ENCODE assay signal across 1 cellular context in the genomic region with DNA sequence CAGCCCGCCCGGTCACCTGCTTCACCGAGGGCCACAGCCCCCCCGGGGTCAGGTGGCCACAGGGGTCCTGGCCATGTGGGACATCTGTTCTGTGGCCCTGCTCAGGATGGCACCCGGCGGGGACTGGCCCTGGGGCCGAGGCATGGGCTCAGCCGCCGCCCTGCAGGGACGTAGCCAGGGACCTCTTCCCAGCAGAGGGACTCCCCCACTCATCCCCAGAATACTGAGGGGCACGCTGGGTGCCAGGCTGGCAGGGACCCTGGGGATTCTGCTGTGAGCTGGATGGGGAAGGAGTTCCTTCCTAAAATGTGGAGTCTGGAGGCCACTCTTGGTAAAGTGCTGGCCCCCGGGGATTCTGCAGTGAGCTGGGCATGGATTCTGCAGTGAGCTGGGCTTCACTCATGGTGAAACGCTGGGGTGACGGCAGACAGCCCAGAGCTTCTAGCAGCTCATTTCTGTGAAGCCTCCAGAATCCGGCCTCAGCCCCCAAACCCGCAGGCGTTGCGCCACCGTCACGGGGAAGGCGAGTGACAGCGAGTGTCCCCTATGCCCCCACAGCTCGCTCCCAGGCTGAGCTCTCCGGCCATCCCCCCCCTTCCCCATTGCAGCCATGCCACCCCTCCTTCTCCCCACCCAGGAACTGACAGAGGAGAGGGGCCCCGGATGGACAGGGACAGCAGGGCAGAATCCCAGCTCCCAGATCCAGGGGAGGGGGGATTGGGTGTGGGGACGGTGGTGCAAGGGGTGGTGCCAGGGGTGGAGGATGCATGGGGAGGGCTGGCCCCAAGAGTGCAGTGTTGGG.
TF ChIP-seq lines count a peak whose summit lies in the region.

No MANE protein-coding gene starts in this region.

TF ChIP-seq in GM12878, 131 proteins besides CTCF, POLR2A, EP300 and RAD21:
- TF ChIP-seq FOXM1 (IDR thresholded peaks at IDR 0.05; ENCODE audit: low read depth, low read length) (no peak), NFIC (IDR thresholded peaks at IDR 0.05; ENCODE audit: low read depth, low read length) (no peak), PAX8 (IDR thresholded peaks at IDR 0.05) (no peak), HDGF (IDR thresholded peaks at IDR 0.05) (no peak), MYC (IDR thresholded peaks at IDR 0.05; ENCODE audit: insufficient read depth, insufficient read length, insufficient replicate concordance, low read length, severe bottlenecking) (no peak), PAX5 (IDR thresholded peaks at IDR 0.05; ENCODE audit: borderline replicate concordance, low read depth, low read length) (no peak), BHLHE40 (IDR thresholded peaks at IDR 0.05; ENCODE audit: borderline replicate concordance in 1 of 2, low read depth in 2 of 2, low read length in 1 of 2) (no peak), ZNF24 (IDR thresholded peaks at IDR 0.05) (no peak), POLR2AphosphoS2 (IDR thresholded peaks at IDR 0.05; ENCODE audit: low read depth, low read length) (no peak), STAT1 (conservative IDR thresholded peaks at IDR 0.05) (no peak), FOS (IDR thresholded peaks at IDR 0.05; ENCODE audit: borderline replicate concordance, extremely low read depth, insufficient read length) (no peak)
- TF ChIP-seq, protein P1, sequence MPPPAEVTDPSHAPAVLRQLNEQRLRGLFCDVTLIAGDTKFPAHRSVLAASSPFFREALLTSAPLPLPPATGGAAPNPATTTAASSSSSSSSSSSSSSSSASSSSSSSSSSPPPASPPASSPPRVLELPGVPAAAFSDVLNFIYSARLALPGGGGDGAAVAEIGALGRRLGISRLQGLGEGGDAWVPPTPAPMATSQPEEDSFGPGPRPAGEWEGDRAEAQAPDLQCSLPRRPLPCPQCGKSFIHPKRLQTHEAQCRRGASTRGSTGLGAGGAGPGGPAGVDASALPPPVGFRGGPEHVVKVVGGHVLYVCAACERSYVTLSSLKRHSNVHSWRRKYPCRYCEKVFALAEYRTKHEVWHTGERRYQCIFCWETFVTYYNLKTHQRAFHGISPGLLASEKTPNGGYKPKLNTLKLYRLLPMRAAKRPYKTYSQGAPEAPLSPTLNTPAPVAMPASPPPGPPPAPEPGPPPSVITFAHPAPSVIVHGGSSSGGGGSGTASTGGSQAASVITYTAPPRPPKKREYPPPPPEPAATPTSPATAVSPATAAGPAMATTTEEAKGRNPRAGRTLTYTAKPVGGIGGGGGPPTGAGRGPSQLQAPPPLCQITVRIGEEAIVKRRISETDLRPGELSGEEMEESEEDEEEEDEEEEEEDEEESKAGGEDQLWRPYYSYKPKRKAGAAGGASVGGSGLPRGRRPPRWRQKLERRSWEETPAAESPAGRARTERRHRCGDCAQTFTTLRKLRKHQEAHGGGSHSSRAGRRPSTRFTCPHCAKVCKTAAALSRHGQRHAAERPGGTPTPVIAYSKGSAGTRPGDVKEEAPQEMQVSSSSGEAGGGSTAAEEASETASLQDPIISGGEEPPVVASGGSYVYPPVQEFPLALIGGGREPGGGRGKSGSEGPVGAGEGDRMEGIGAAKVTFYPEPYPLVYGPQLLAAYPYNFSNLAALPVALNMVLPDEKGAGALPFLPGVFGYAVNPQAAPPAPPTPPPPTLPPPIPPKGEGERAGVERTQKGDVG (CRISPR knock-in tag; IDR thresholded peaks at IDR 0.05) = no peak
- TF ChIP-seq, protein P2, sequence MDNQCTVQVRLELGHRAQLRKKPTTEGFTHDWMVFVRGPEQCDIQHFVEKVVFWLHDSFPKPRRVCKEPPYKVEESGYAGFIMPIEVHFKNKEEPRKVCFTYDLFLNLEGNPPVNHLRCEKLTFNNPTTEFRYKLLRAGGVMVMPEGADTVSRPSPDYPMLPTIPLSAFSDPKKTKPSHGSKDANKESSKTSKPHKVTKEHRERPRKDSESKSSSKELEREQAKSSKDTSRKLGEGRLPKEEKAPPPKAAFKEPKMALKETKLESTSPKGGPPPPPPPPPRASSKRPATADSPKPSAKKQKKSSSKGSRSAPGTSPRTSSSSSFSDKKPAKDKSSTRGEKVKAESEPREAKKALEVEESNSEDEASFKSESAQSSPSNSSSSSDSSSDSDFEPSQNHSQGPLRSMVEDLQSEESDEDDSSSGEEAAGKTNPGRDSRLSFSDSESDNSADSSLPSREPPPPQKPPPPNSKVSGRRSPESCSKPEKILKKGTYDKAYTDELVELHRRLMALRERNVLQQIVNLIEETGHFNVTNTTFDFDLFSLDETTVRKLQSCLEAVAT (IDR thresholded peaks at IDR 0.05) = no peak
- TF ChIP-seq, protein P3, sequence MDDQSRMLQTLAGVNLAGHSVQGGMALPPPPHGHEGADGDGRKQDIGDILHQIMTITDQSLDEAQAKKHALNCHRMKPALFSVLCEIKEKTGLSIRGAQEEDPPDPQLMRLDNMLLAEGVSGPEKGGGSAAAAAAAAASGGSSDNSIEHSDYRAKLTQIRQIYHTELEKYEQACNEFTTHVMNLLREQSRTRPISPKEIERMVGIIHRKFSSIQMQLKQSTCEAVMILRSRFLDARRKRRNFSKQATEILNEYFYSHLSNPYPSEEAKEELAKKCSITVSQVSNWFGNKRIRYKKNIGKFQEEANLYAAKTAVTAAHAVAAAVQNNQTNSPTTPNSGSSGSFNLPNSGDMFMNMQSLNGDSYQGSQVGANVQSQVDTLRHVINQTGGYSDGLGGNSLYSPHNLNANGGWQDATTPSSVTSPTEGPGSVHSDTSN (IDR thresholded peaks at IDR 0.05; ENCODE audit: insufficient replicate concordance, low read depth, low read length) = no peak
